15 cellular contexts compared by ENCODE assay signal in the genomic region with DNA sequence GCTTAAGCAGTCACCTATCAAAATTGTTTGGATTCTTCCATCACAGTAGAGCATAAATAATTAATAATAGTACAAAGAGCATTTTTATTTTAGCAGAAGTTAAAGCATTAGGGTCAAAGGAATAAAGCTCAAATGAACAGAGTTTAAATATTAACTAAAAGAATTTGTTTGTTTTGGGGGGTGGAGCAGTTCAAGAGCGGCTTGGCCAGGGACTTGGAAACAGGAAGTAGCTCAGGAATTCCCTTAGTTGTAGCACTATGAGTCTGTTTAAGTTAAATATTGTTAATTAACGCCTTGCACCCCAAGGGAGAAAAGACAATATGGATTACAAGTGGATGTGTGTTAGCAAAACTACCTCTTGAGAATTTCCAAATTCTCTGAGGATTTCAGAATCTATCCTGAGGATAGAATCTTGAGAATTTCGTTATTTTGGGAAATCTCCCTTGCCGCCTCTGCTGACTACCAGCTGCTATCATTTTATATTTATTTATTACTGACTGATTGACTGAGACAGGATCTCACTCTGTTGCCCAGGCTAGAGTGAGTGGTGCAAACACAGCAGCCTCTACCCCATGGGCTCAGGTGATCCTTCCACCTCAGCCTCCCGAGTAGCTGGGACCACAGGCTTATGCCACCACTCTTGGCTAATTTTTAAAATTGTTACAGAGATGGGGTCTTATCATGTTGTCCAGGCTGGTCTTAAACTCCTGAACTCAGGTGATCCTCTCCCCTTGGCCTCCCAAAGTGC.
A peak's percentile ranks its signal among the peaks of the same experiment; 100 is the strongest.
DNase-seq lines count a peak whose midpoint lies in the region; ATAC-seq, FAIRE-seq and TF ChIP-seq lines count a peak whose summit lies in the region.
"Had no signal": no experiment of that assay in that cellular context is flagged by ENCODE, and none has a peak within 500 bp of the region (broad histone marks: within the 10 kb centered on the region; RNA-seq: fewer than 3 reads in every experiment).

No MANE protein-coding gene starts in this region.

- H3K27ac Mint-ChIP-seq in activated CD4-positive, alpha-beta T cell treated with anti-CD3 and anti-CD28 coated beads, Interleukin-2, amount 10 ng/mL, durations not matched to agents 7 days and 5 days = peak overlapping the region; percentile 60
- no peak overlapping the region for H3K27ac Mint-ChIP-seq in activated CD4-positive, alpha-beta T cell treated with anti-CD3 and anti-CD28 coated beads for 36 hours
- no peak overlapping the region for H3K27ac Mint-ChIP-seq in astrocyte (ENCODE audit: unreplicated experiment)
- H3K27ac Mint-ChIP-seq: activated naive CD8-positive, alpha-beta T cell; immature natural killer cell had no signal

- no peak overlapping the region for H3K4me3 Mint-ChIP-seq in activated CD4-positive, alpha-beta T cell treated with anti-CD3 and anti-CD28 coated beads, Interleukin-2, amount 10 ng/mL, durations not matched to agents 7 days and 5 days
- no peak overlapping the region for H3K4me3 Mint-ChIP-seq in activated CD4-positive, alpha-beta T cell treated with anti-CD3 and anti-CD28 coated beads for 36 hours
- H3K4me3 Mint-ChIP-seq in astrocyte (ENCODE audit: unreplicated experiment) = no peak overlapping the region
- H3K4me3 Mint-ChIP-seq: activated naive CD8-positive, alpha-beta T cell; neural crest cell had no signal

- no peak for FAIRE-seq in astrocyte (lab: Jason Lieb, UNC)

- no peak for TF ChIP-seq CTCF in astrocyte (IDR thresholded peaks at IDR 0.05; ENCODE audit: insufficient read depth, low read depth, low read length)
- TF ChIP-seq CTCF in left lung (IDR thresholded peaks at IDR 0.05) = no peak
- no peak for TF ChIP-seq CTCF in upper lobe of left lung (IDR thresholded peaks at IDR 0.05)

- H3K27me3 Mint-ChIP-seq in activated CD4-positive, alpha-beta T cell treated with anti-CD3 and anti-CD28 coated beads, Interleukin-2, amount 10 ng/mL, durations not matched to agents 7 days and 5 days = no peaks in the 10 kb centered on the region
- no peaks in the 10 kb centered on the region for H3K27me3 Mint-ChIP-seq in activated CD4-positive, alpha-beta T cell treated with anti-CD3 and anti-CD28 coated beads for 36 hours
- no peaks in the 10 kb centered on the region for H3K27me3 Mint-ChIP-seq in astrocyte (ENCODE audit: low read depth, unreplicated experiment)
- H3K27me3 Mint-ChIP-seq: activated naive CD8-positive, alpha-beta T cell had no signal

- H3K4me1 Mint-ChIP-seq in activated CD4-positive, alpha-beta T cell treated with anti-CD3 and anti-CD28 coated beads, Interleukin-2, amount 10 ng/mL, durations not matched to agents 7 days and 5 days = peaks cover 36% of the 10 kb centered on the region
- peaks cover 34% of the 10 kb centered on the region for H3K4me1 Mint-ChIP-seq in activated CD4-positive, alpha-beta T cell treated with anti-CD3 and anti-CD28 coated beads for 36 hours
- H3K4me1 Mint-ChIP-seq in astrocyte (ENCODE audit: low read depth, unreplicated experiment) = peaks cover 6% of the 10 kb centered on the region
- H3K4me1 Mint-ChIP-seq: neural crest cell had no signal

- no peaks in the 10 kb centered on the region for H4K20me1 ChIP-seq in astrocyte (ENCODE audit: insufficient read depth, low read length)

- H3K36me3 ChIP-seq in astrocyte (ENCODE audit: insufficient read depth, low read length) = no peaks in the 10 kb centered on the region
- H3K36me3 ChIP-seq in left lung = no peaks in the 10 kb centered on the region
- H3K36me3 ChIP-seq in upper lobe of left lung = no peaks in the 10 kb centered on the region
- H3K36me3 ChIP-seq: tibial artery had no signal

- TF ChIP-seq POLR2A in upper lobe of left lung (IDR thresholded peaks at IDR 0.05) = no peak

- no peaks in the 10 kb centered on the region for H3K79me2 ChIP-seq in astrocyte (ENCODE audit: insufficient read depth, low read length)

- TF ChIP-seq EP300 in upper lobe of left lung (IDR thresholded peaks at IDR 0.05) = peak in 1 of 4 donors; percentile 11

- H3K4me1 ChIP-seq in astrocyte (ENCODE audit: insufficient read depth, low read length) (peaks cover 4% of the 10 kb centered on the region), left lung (peaks cover 18 to 49% of the 10 kb centered on the region in 2 donors), upper lobe of left lung (peaks cover 11 to 30% (median 19%) of the 10 kb centered on the region in 4 donors)
- H3K4me1 ChIP-seq: tibial artery had no signal

- POLR2A ChIA-PET in activated CD4-positive, alpha-beta T cell treated with anti-CD3 and anti-CD28 coated beads, Interleukin-2, amount 10 ng/mL, durations not matched to agents 7 days and 5 days (lab: Charles Lee) = no interaction called here
- POLR2A ChIA-PET in activated CD4-positive, alpha-beta T cell treated with anti-CD3 and anti-CD28 coated beads for 36 hours (lab: Charles Lee) = no interaction called here

- peak overlapping the region; percentile 26 for H2AFZ ChIP-seq in astrocyte (ENCODE audit: low read depth, low read length)

- ATAC-seq in activated CD4-positive, alpha-beta T cell treated with anti-CD3 and anti-CD28 coated beads for 36 hours = no peak
- peak; percentile 76 for ATAC-seq in left lung
- ATAC-seq in upper lobe of left lung (ENCODE audit: low FRiP score in 2 of 2) = peak; percentile 39 to 47

- H3K36me3 Mint-ChIP-seq in activated CD4-positive, alpha-beta T cell treated with anti-CD3 and anti-CD28 coated beads, Interleukin-2, amount 10 ng/mL, durations not matched to agents 7 days and 5 days (ENCODE audit: low read depth) = peaks cover 2% of the 10 kb centered on the region
- H3K36me3 Mint-ChIP-seq in activated CD4-positive, alpha-beta T cell treated with anti-CD3 and anti-CD28 coated beads for 36 hours (ENCODE audit: low read depth) = no peaks in the 10 kb centered on the region
- H3K36me3 Mint-ChIP-seq in astrocyte (ENCODE audit: low read depth, unreplicated experiment) = no peaks in the 10 kb centered on the region
- H3K36me3 Mint-ChIP-seq: activated naive CD8-positive, alpha-beta T cell; immature natural killer cell had no signal

- H3K9ac ChIP-seq in astrocyte (ENCODE audit: low read length) = no peak overlapping the region

- no peak overlapping the region for H3K4me2 ChIP-seq in astrocyte (ENCODE audit: low read length)

- no peaks in the 10 kb centered on the region for H3K9me3 Mint-ChIP-seq in activated CD4-positive, alpha-beta T cell treated with anti-CD3 and anti-CD28 coated beads, Interleukin-2, amount 10 ng/mL, durations not matched to agents 7 days and 5 days
- H3K9me3 Mint-ChIP-seq in activated CD4-positive, alpha-beta T cell treated with anti-CD3 and anti-CD28 coated beads for 36 hours (ENCODE audit: low read depth) = no peaks in the 10 kb centered on the region
- no peaks in the 10 kb centered on the region for H3K9me3 Mint-ChIP-seq in astrocyte (ENCODE audit: unreplicated experiment)
- H3K9me3 Mint-ChIP-seq: immature natural killer cell, neural crest cell had no signal

- 42 to 44% methylated on average over 5 of the region's 5 CpGs for WGBS in upper lobe of left lung, 2 donors

- DNase-seq in activated CD4-positive, alpha-beta T cell treated with anti-CD3 and anti-CD28 coated beads, Interleukin-2, amount 10 ng/mL, durations not matched to agents 7 days and 5 days = no peak
- no peak for DNase-seq in activated CD4-positive, alpha-beta T cell treated with anti-CD3 and anti-CD28 coated beads for 36 hours
- DNase-seq in astrocyte (ENCODE audit: low read depth) (no peak), left lung (no peak), upper lobe of left lung (peak in 1 of 2 donors; percentile 59), NCI-H2196 treated with DMSO at 0.1 percent for 48 hours (lab: John Stamatoyannopoulos, UW; ENCODE audit: unreplicated experiment) (no peak), D341Med (ENCODE audit: low spot score) (no peak)
- DNase-seq in stimulated activated CD8-positive, alpha-beta memory T cell treated with anti-CD3 and anti-CD28 coated beads, Interleukin-4, amount 100 ng/mL, for 48 hours = no peak
- DNase-seq: DMS79 treated with DMSO at 0.1 percent for 48 hours, immature natural killer cell, NCI-H226, tibial artery had no signal

- H3K27me3 ChIP-seq in astrocyte (ENCODE audit: insufficient read depth, low read length) (no peaks in the 10 kb centered on the region), left lung (no peaks in the 10 kb centered on the region), upper lobe of left lung (no peaks in the 10 kb centered on the region)
- H3K27me3 ChIP-seq: tibial artery had no signal

- H3K9me3 ChIP-seq in astrocyte (ENCODE audit: insufficient read depth, low read depth, low read length) (no peaks in the 10 kb centered on the region), left lung (no peaks in the 10 kb centered on the region), upper lobe of left lung (no peaks in the 10 kb centered on the region)
- H3K9me3 ChIP-seq: tibial artery had no signal

- CTCF ChIA-PET in activated CD4-positive, alpha-beta T cell treated with anti-CD3 and anti-CD28 coated beads, Interleukin-2, amount 10 ng/mL, durations not matched to agents 7 days and 5 days (lab: Charles Lee) = interaction anchor here (0.6 to 1.8 kb wide), 4 partner anchors 11 to 250 kb away, joined by 3 to 5 read pairs (median 3); no protein-coding TSS in a partner anchor
- CTCF ChIA-PET in activated CD4-positive, alpha-beta T cell treated with anti-CD3 and anti-CD28 coated beads for 36 hours (lab: Charles Lee) = interaction anchor here (0.8 to 1.1 kb wide), 3 partner anchors 21 to 73 kb away, joined by 3 read pairs; no protein-coding TSS in a partner anchor

- intact Hi-C loops in activated CD4-positive, alpha-beta T cell treated with anti-CD3 and anti-CD28 coated beads for 36 hours (cut with DNase I, micrococcal nuclease) = loop anchor here (2.0 kb wide), 1 partner anchor 21 kb away; no protein-coding TSS in a partner anchor
- intact Hi-C loops in left lung (cut with DNase I) = no loop called here

- no peak overlapping the region for H3K27ac ChIP-seq in astrocyte (ENCODE audit: low read depth, low read length)
- H3K27ac ChIP-seq in left lung = peak overlapping the region; percentile 73 to 90
- peak overlapping the region in 3 of 4 donors; percentile 37 to 81 (median 50) for H3K27ac ChIP-seq in upper lobe of left lung
- H3K27ac ChIP-seq: tibial artery had no signal

- H3K4me3 ChIP-seq in astrocyte (ENCODE audit: insufficient read depth, low read depth, low read length) (no peak overlapping the region), left lung (no peak overlapping the region), upper lobe of left lung (no peak overlapping the region)
- H3K4me3 ChIP-seq: skin epidermis, tibial artery had no signal

Comparison
In these comparisons a context has a peak if more than half of its experiments do, and no peak if none do; other contexts are left out.
1. intact Hi-C loops: an anchor here in activated CD4-positive, alpha-beta T cell treated with anti-CD3 and anti-CD28 coated beads for 36 hours (2.0 kb wide); none called in left lung.